ENCODE assay signal across 18 cellular contexts in the genomic region with DNA sequence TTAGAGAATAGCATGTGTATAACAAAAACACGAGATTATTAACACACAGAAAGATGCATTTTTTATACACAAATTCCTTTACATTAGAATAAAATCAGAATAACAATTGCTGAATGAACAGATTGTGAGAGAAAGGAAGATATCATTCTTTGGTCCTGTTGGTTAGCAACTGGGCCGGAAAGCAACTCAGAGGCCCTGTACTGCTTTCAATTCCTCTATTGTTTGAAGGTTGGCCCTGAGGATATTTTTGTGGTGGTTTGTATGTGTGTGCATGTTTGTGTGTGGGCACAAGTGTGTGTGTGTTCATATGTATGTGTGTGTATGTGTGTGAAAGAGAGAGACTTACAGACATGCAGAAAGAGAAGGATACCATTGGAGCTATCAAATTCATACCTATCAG.
"Had no signal": no experiment of that assay in that cellular context is flagged by ENCODE, and none has a peak within 500 bp of the region (broad histone marks: within the 10 kb centered on the region; RNA-seq: fewer than 3 reads in every experiment).

No MANE protein-coding gene starts in this region.

- DNase-seq: activated CD4-positive, alpha-beta T cell treated with anti-CD3 and anti-CD28 coated beads, Interleukin-2, amount 50 U/mL, for 4 hours; activated T-cell treated with anti-CD3 and anti-CD28 coated beads, Interleukin-2, amount 50 U/mL, for 1 hour; central memory CD4-positive, alpha-beta T cell; cortex of kidney; effector memory CD4-positive, alpha-beta T cell; kidney; left ventricle myocardium inferior; stimulated activated CD4-positive, alpha-beta T cell treated with anti-CD3 and anti-CD28 coated beads, Interleukin-12 subunit alpha, Interleukin-12 subunit beta, amount 100 ng/mL, for 4 hours; stimulated activated CD4-positive, alpha-beta T cell treated with anti-CD3 and anti-CD28 coated beads, Interleukin-2, amount 100 ng/mL, for 48 hours; testis; upper lobe of right lung had no signal

- H3K9me3 Mint-ChIP-seq: activated naive CD4-positive, alpha-beta T cell treated with anti-CD3 and anti-CD28 coated beads, Interleukin-2, amount 50 U/mL, for 24 hours; stimulated activated naive CD8-positive, alpha-beta T cell treated with anti-CD3 and anti-CD28 coated beads, Interleukin-15, Interleukin-2, amounts not matched to agents 100 ng/mL and 50 ng/mL, for 24 hours had no signal

- ATAC-seq: activated CD4-positive, CD25-positive, alpha-beta regulatory T cell treated with anti-CD3 and anti-CD28 coated beads, Interleukin-2, amount 50 U/mL, for 24 hours; gastroesophageal sphincter; sciatic nerve; upper lobe of right lung had no signal

- H3K4me3 ChIP-seq: gastroesophageal sphincter, left ventricle myocardium inferior, prostate gland, testis, upper lobe of right lung had no signal

- H3K4me1 ChIP-seq: gastroesophageal sphincter, left ventricle myocardium inferior, prostate gland, testis, upper lobe of right lung had no signal

- H3K36me3 Mint-ChIP-seq: activated naive CD4-positive, alpha-beta T cell treated with anti-CD3 and anti-CD28 coated beads, Interleukin-2, amount 50 U/mL, for 24 hours had no signal

- H3K4me1 Mint-ChIP-seq: activated naive CD4-positive, alpha-beta T cell treated with anti-CD3 and anti-CD28 coated beads, Interleukin-2, amount 50 U/mL, for 24 hours had no signal

- H3K36me3 ChIP-seq: gastroesophageal sphincter, left ventricle myocardium inferior, prostate gland, upper lobe of right lung had no signal

- H3K27ac Mint-ChIP-seq: activated naive CD4-positive, alpha-beta T cell treated with anti-CD3 and anti-CD28 coated beads, Interleukin-2, amount 50 U/mL, for 24 hours; stimulated activated naive CD8-positive, alpha-beta T cell treated with anti-CD3 and anti-CD28 coated beads, Interleukin-15, Interleukin-2, amounts not matched to agents 100 ng/mL and 50 ng/mL, for 24 hours had no signal

- H3K9me3 ChIP-seq: prostate gland, testis, upper lobe of right lung had no signal

- H3K27ac ChIP-seq: epithelial cell of prostate, gastroesophageal sphincter, left ventricle myocardium inferior, prostate gland, testis, upper lobe of right lung had no signal

- H3K27me3 ChIP-seq: gastroesophageal sphincter, testis, upper lobe of right lung had no signal

- H3K4me3 Mint-ChIP-seq: activated naive CD4-positive, alpha-beta T cell treated with anti-CD3 and anti-CD28 coated beads, Interleukin-2, amount 50 U/mL, for 24 hours; stimulated activated naive CD8-positive, alpha-beta T cell treated with anti-CD3 and anti-CD28 coated beads, Interleukin-15, Interleukin-2, amounts not matched to agents 100 ng/mL and 50 ng/mL, for 24 hours had no signal

- H3K27me3 Mint-ChIP-seq: activated naive CD4-positive, alpha-beta T cell treated with anti-CD3 and anti-CD28 coated beads, Interleukin-2, amount 50 U/mL, for 24 hours; stimulated activated naive CD8-positive, alpha-beta T cell treated with anti-CD3 and anti-CD28 coated beads, Interleukin-15, Interleukin-2, amounts not matched to agents 100 ng/mL and 50 ng/mL, for 24 hours had no signal
